In the genomic region with DNA sequence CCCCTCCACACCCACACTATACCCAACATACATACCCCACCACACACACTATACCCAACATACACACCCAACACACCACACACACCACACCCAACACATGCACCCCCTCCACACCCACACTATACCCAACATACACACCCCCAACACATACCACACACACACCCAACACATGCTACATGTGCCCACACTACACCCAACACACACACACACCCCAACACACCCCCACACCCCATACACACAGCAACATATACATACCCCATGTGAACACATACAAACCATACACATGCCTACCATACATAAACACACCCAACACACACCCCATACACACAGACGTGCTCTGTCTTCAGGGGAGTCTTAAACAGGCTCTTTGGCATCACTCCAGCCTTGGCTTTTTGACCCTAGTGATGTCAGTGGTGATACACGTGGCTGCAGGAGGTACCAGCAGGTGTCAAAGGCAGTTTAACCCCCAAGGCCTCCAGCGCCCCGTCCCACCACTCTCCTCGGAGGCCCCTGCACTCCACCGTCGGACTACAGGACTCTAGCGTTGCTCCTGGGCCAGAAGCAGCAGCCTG, we compare ENCODE assay signal across 28 cellular contexts.
DNase-seq lines count a peak whose midpoint lies in the region; ATAC-seq and TF ChIP-seq lines count a peak whose summit lies in the region.
"Had no signal": no experiment of that assay in that cellular context is flagged by ENCODE, and none has a peak within 500 bp of the region (broad histone marks: within the 10 kb centered on the region; RNA-seq: fewer than 3 reads in every experiment).

No MANE protein-coding gene starts in this region.

- H3K9me3 ChIP-seq in heart right ventricle, result no peaks in the 10 kb centered on the region
- H3K9me3 ChIP-seq in right lobe of liver, result no peaks in the 10 kb centered on the region
- no peaks in the 10 kb centered on the region for H3K9me3 ChIP-seq in transverse colon
- H3K9me3 ChIP-seq in CD4-positive, alpha-beta T cell (ENCODE audit: control insufficient read depth, low read length), result no peaks in the 10 kb centered on the region
- H3K9me3 ChIP-seq: colonic mucosa, lower lobe of right lung, spleen, stomach had no signal

- peak overlapping the region in 7 of 10 donors; percentile 5 to 65 (median 32) for H3K27ac ChIP-seq in heart right ventricle
- peak overlapping the region in 2 of 3 donors; percentile 15 to 43 for H3K27ac ChIP-seq in right lobe of liver
- H3K27ac ChIP-seq in transverse colon, result no peak overlapping the region
- no peak overlapping the region for H3K27ac ChIP-seq in CD4-positive, alpha-beta T cell (ENCODE audit: low read depth, low read length)
- H3K27ac ChIP-seq: C4-2B, colonic mucosa, HL-60, lower lobe of right lung, SK-N-MC, WERI-Rb-1 had no signal

- intact Hi-C loops in heart right ventricle (cut with DNase I) (loop anchor here in 2 of 10 donors (5.0 to 10.0 kb wide), 2 partner anchors 50 to 73 kb away; a partner anchor contains a TSS), Right ventricle myocardium superior (cut with DNase I) (no loop called here), right lobe of liver (cut with DNase I) (no loop called here), transverse colon (cut with DNase I; ENCODE audit: low total_unique reads) (loop anchor here (10.0 kb wide), 1 partner anchor 70 kb away; a partner anchor contains a TSS)
- intact Hi-C loops in activated T-helper 1 cell treated with anti-CD3 and anti-CD28 coated beads, Interleukin-12 subunit alpha, Interleukin-12 subunit beta, Interleukin-2, Interleukin-4 antibody, amounts not matched to agents 30 ng/mL and 10 ng/mL and 1 ng/mL, durations not matched to agents 14 hours and 24 hours and 36 hours (cut with micrococcal nuclease), result no loop called here
- intact Hi-C loops in CD4-positive, alpha-beta T cell (cut with DNase I, micrococcal nuclease), result no loop called here

- TF ChIP-seq POLR2A in right lobe of liver (IDR thresholded peaks at IDR 0.05) (no peak), transverse colon (IDR thresholded peaks at IDR 0.05) (no peak)

- POLR2A ChIA-PET in CD4-positive, alpha-beta T cell (lab: Charles Lee), result interaction anchor here (0.6 kb wide), 1 partner anchor 58 kb away, joined by 3 read pairs; no protein-coding TSS in a partner anchor

- H3K9me3 Mint-ChIP-seq in activated T-helper 1 cell treated with anti-CD3 and anti-CD28 coated beads, Interleukin-12 subunit alpha, Interleukin-12 subunit beta, Interleukin-2, Interleukin-4 antibody, amounts not matched to agents 30 ng/mL and 10 ng/mL and 1 ng/mL, durations not matched to agents 14 hours and 24 hours and 36 hours, result no peaks in the 10 kb centered on the region
- H3K9me3 Mint-ChIP-seq in CD4-positive, alpha-beta T cell, result no peaks in the 10 kb centered on the region
- H3K9me3 Mint-ChIP-seq: brain, type B pancreatic cell had no signal

- H3K27me3 Mint-ChIP-seq in activated T-helper 1 cell treated with anti-CD3 and anti-CD28 coated beads, Interleukin-12 subunit alpha, Interleukin-12 subunit beta, Interleukin-2, Interleukin-4 antibody, amounts not matched to agents 30 ng/mL and 10 ng/mL and 1 ng/mL, durations not matched to agents 14 hours and 24 hours and 36 hours (ENCODE audit: insufficient read depth), result no peaks in the 10 kb centered on the region
- no peaks in the 10 kb centered on the region for H3K27me3 Mint-ChIP-seq in CD4-positive, alpha-beta T cell
- H3K27me3 Mint-ChIP-seq: brain, T-helper 17 cell, type B pancreatic cell had no signal

- peaks cover 23% of the 10 kb centered on the region for H3K4me1 Mint-ChIP-seq in activated T-helper 1 cell treated with anti-CD3 and anti-CD28 coated beads, Interleukin-12 subunit alpha, Interleukin-12 subunit beta, Interleukin-2, Interleukin-4 antibody, amounts not matched to agents 30 ng/mL and 10 ng/mL and 1 ng/mL, durations not matched to agents 14 hours and 24 hours and 36 hours (ENCODE audit: low read depth)
- H3K4me1 Mint-ChIP-seq in CD4-positive, alpha-beta T cell (ENCODE audit: low read depth), result peaks cover 26% of the 10 kb centered on the region

- TF ChIP-seq CTCF in heart right ventricle (IDR thresholded peaks at IDR 0.05) (no peak), right lobe of liver (IDR thresholded peaks at IDR 0.05) (no peak), transverse colon (IDR thresholded peaks at IDR 0.05) (no peak)
- TF ChIP-seq CTCF in CD4-positive, alpha-beta T cell (IDR thresholded peaks at IDR 0.05), result no peak

- no peak overlapping the region for H3K4me3 ChIP-seq in heart right ventricle
- no peak overlapping the region for H3K4me3 ChIP-seq in right lobe of liver
- no peak overlapping the region for H3K4me3 ChIP-seq in transverse colon
- H3K4me3 ChIP-seq: colonic mucosa, lower lobe of right lung, SK-N-MC, spleen, stomach had no signal

- H3K4me1 ChIP-seq in heart right ventricle, result peaks cover 20 to 93% (median 71%) of the 10 kb centered on the region in 9 donors
- H3K4me1 ChIP-seq in right lobe of liver, result peaks cover 2 to 34% (median 17%) of the 10 kb centered on the region in 4 donors
- H3K4me1 ChIP-seq in transverse colon, result peaks cover 0 to 11% (median 6%) of the 10 kb centered on the region in 4 donors
- H3K4me1 ChIP-seq: colonic mucosa had no signal

- H3K27me3 ChIP-seq in heart right ventricle, result no peaks in the 10 kb centered on the region
- no peaks in the 10 kb centered on the region for H3K27me3 ChIP-seq in right lobe of liver
- H3K27me3 ChIP-seq in transverse colon, result no peaks in the 10 kb centered on the region
- H3K27me3 ChIP-seq in CD4-positive, alpha-beta T cell (ENCODE audit: control insufficient read depth, insufficient read depth, low read length), result no peaks in the 10 kb centered on the region
- H3K27me3 ChIP-seq: colonic mucosa, spleen, stomach had no signal

- H3K27ac Mint-ChIP-seq in activated T-helper 1 cell treated with anti-CD3 and anti-CD28 coated beads, Interleukin-12 subunit alpha, Interleukin-12 subunit beta, Interleukin-2, Interleukin-4 antibody, amounts not matched to agents 30 ng/mL and 10 ng/mL and 1 ng/mL, durations not matched to agents 14 hours and 24 hours and 36 hours, result peak overlapping the region; percentile 34
- H3K27ac Mint-ChIP-seq in CD4-positive, alpha-beta T cell, result no peak overlapping the region
- H3K27ac Mint-ChIP-seq: T-helper 17 cell, type B pancreatic cell had no signal

- no peak overlapping the region for H3K4me3 Mint-ChIP-seq in activated T-helper 1 cell treated with anti-CD3 and anti-CD28 coated beads, Interleukin-12 subunit alpha, Interleukin-12 subunit beta, Interleukin-2, Interleukin-4 antibody, amounts not matched to agents 30 ng/mL and 10 ng/mL and 1 ng/mL, durations not matched to agents 14 hours and 24 hours and 36 hours
- H3K4me3 Mint-ChIP-seq in CD4-positive, alpha-beta T cell, result no peak overlapping the region
- H3K4me3 Mint-ChIP-seq: brain, T-helper 17 cell, type B pancreatic cell had no signal

- peak in 1 of 8 donors; percentile 9 for ATAC-seq in heart right ventricle
- ATAC-seq in Right ventricle myocardium superior (ENCODE audit: poor library complexity), result no peak
- no peak for ATAC-seq in right lobe of liver
- ATAC-seq in CD4-positive, alpha-beta T cell (ENCODE audit: poor library complexity), result no peak
- ATAC-seq: T-helper 17 cell had no signal

- in situ Hi-C loops in transverse colon (cut with MboI; ENCODE audit: low pct_ligation_motif_present in 1 of 4, low pct_unique_long_range_greater_than_20kb in 1 of 4, low sequenced_read_pairs in 3 of 4), result no loop called here

- H3K36me3 Mint-ChIP-seq in activated T-helper 1 cell treated with anti-CD3 and anti-CD28 coated beads, Interleukin-12 subunit alpha, Interleukin-12 subunit beta, Interleukin-2, Interleukin-4 antibody, amounts not matched to agents 30 ng/mL and 10 ng/mL and 1 ng/mL, durations not matched to agents 14 hours and 24 hours and 36 hours (ENCODE audit: low read depth), result peaks cover 6% of the 10 kb centered on the region
- peaks cover 52% of the 10 kb centered on the region for H3K36me3 Mint-ChIP-seq in CD4-positive, alpha-beta T cell (ENCODE audit: low read depth)

- 65 to 66% methylated on average over 8 of the region's 8 CpGs for WGBS in heart right ventricle, 2 donors
- WGBS in right lobe of liver (ENCODE audit: insufficient coverage, low coverage, low lambda C conversion rate, missing lambda C conversion rate), result 42% methylated on average over 2 of the region's 8 CpGs
- WGBS in transverse colon (ENCODE audit: low coverage in 1 of 2), 2 donors, result 80% methylated on average over 8 of the region's 8 CpGs; no CpG with 5 or more reads in 1 of the 2 donors

- DNase-seq in heart right ventricle (no peak), Right ventricle myocardium superior (no peak), right lobe of liver (no peak), transverse colon (peak; percentile 6), SHP77 treated with DMSO at 0.1 percent for 48 hours (lab: John Stamatoyannopoulos, UW) (no peak)
- DNase-seq in activated T-helper 1 cell treated with anti-CD3 and anti-CD28 coated beads, Interleukin-12 subunit alpha, Interleukin-12 subunit beta, Interleukin-2, Interleukin-4 antibody, amounts not matched to agents 30 ng/mL and 10 ng/mL and 1 ng/mL, durations not matched to agents 14 hours and 24 hours and 36 hours (ENCODE audit: low spot score), result no peak
- no peak for DNase-seq in CD4-positive, alpha-beta T cell
- no peak for DNase-seq in effector CD4-positive, alpha-beta T cell
- DNase-seq: ACHN; activated CD4-positive, alpha-beta T cell treated with anti-CD3 and anti-CD28 coated beads, Interleukin-2, amount 50 U/mL, for 1 hour; activated gamma-delta T cell; colonic mucosa; EL; glutamatergic neuron; lower lobe of right lung; NCI-H1417; NCI-H510A treated with DMSO at 0.1 percent for 48 hours; nucleus accumbens; spleen; stimulated activated CD4-positive, alpha-beta T cell treated with anti-CD3 and anti-CD28 coated beads, Interleukin-4, amount 100 ng/mL, for 1 hour; stomach; T-helper 17 cell; WERI-Rb-1 had no signal

- CTCF ChIA-PET in CD4-positive, alpha-beta T cell (lab: Charles Lee), result no interaction called here

- peaks cover 0 to 66% (median 0%) of the 10 kb centered on the region in 9 donors for H3K36me3 ChIP-seq in heart right ventricle
- H3K36me3 ChIP-seq in right lobe of liver, result peaks cover 0 to 7% (median 3%) of the 10 kb centered on the region in 4 donors
- H3K36me3 ChIP-seq in transverse colon, result no peaks in the 10 kb centered on the region
- H3K36me3 ChIP-seq: colonic mucosa had no signal

- TF ChIP-seq EP300 in transverse colon (IDR thresholded peaks at IDR 0.05; ENCODE audit: low read depth), result no peak

Comparison
In these comparisons a context has a peak if more than half of its experiments do, and no peak if none do; other contexts are left out.
1. H3K27ac ChIP-seq: peak in heart right ventricle (7 of 10) and right lobe of liver (2 of 3); none in transverse colon (0 of 4) and CD4-positive, alpha-beta T cell (single experiment).